ENCODE assay signal across 8 cellular contexts in the genomic region with DNA sequence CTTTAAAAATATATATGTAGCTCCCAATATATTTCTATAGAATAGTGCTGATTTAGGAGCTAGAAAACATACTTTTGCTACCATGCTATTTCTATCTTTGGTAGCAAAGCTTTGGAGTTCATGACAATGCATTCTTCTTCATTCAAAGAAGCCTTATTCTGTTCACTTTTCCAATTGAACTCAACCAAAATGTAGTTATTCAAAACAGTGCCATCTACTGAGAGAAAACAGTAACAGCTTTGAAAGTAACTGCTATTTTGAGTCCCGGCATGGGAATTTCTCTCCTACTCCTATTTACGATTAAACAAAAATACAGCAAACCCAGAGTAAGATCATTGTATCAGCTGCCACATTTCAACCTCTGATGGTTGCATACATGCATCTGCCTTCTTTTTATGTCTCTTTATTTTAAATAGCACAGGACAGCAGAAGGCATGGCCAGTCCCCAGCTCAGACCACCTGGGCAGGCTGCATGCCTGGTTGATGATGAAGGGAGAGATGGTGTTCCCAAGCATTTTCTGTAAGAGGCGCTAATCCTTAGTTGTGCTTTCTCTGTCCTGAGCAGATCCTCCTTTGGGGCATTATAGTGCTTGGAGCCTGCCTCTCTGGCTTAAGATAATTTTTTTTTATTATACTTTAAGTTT.
DNase-seq lines count a peak whose midpoint lies in the region; TF ChIP-seq lines count a peak whose summit lies in the region.

No MANE protein-coding gene starts in this region.

- H3K9me3 ChIP-seq in BE2C (no peaks in the 10 kb centered on the region), SU-DHL-6 (ENCODE audit: insufficient read depth, low read length) (no peaks in the 10 kb centered on the region), uterus (no peaks in the 10 kb centered on the region)

- H3K27me3 ChIP-seq in BE2C (no peaks in the 10 kb centered on the region), SU-DHL-6 (ENCODE audit: low read length) (no peaks in the 10 kb centered on the region), kidney epithelial cell (ENCODE audit: control insufficient read depth, insufficient read depth, low read length) (no peaks in the 10 kb centered on the region), uterus (no peaks in the 10 kb centered on the region)

- no peak overlapping the region for H3K27ac ChIP-seq in SU-DHL-6 (ENCODE audit: low read depth, low read length)
- H3K27ac ChIP-seq in uterus: no peak overlapping the region

- DNase-seq in BE2C (no peak), HCEC 1CT (peak; percentile 9), kidney epithelial cell (ENCODE audit: low read depth) (no peak), uterus (no peak), ureter (ENCODE audit: low spot score) (no peak), mucosa of gallbladder (ENCODE audit: low spot score) (no peak)
- no peak for DNase-seq in stimulated activated CD4-positive, alpha-beta T cell treated with anti-CD3 and anti-CD28 coated beads, Interleukin-1b, Interleukin-23, amount 100 ng/mL, for 48 hours

- peak; percentile 34 for TF ChIP-seq CTCF in BE2C (IDR thresholded peaks at IDR 0.05; ENCODE audit: low read depth, low read length)
- peak; percentile 41 for TF ChIP-seq CTCF in SU-DHL-6 (IDR thresholded peaks at IDR 0.05; ENCODE audit: insufficient read depth, low read length, poor library complexity, severe bottlenecking)
- TF ChIP-seq CTCF in kidney epithelial cell (IDR thresholded peaks at IDR 0.05; ENCODE audit: insufficient read depth, low read length, poor library complexity, severe bottlenecking): peak; percentile 44
- peak in 2 of 4 experiments; percentile 6 to 10 for TF ChIP-seq CTCF in uterus (IDR thresholded peaks at IDR 0.05)

- H3K36me3 ChIP-seq in BE2C (no peaks in the 10 kb centered on the region), SU-DHL-6 (ENCODE audit: low read length) (no peaks in the 10 kb centered on the region), kidney epithelial cell (ENCODE audit: control insufficient read depth, insufficient read depth, low read length) (no peaks in the 10 kb centered on the region), uterus (no peaks in the 10 kb centered on the region)

- TF ChIP-seq POLR2A in uterus (IDR thresholded peaks at IDR 0.05): no peak

- intact Hi-C loops in uterus (cut with DNase I; ENCODE audit: low total_unique reads): no loop called here

- H3K4me3 ChIP-seq in BE2C (ENCODE audit: low read depth, low read length) (no peak overlapping the region), SU-DHL-6 (ENCODE audit: insufficient read depth, low read length, poor library complexity, severe bottlenecking) (no peak overlapping the region), kidney epithelial cell (ENCODE audit: low read depth, low read length) (no peak overlapping the region), uterus (no peak overlapping the region)

- no peak overlapping the region for H3K4me2 ChIP-seq in SU-DHL-6 (ENCODE audit: low read depth, low read length, poor library complexity, severe bottlenecking)

- H3K79me2 ChIP-seq in SU-DHL-6 (ENCODE audit: insufficient read depth, low read length): no peaks in the 10 kb centered on the region

- H2AFZ ChIP-seq in SU-DHL-6 (ENCODE audit: low read depth, low read length, severe bottlenecking): no peak overlapping the region

- no peaks in the 10 kb centered on the region for H3K9me2 ChIP-seq in SU-DHL-6 (replicated peaks; ENCODE audit: insufficient read depth, low read length)

- H4K20me1 ChIP-seq in SU-DHL-6 (ENCODE audit: low read depth, low read length): no peaks in the 10 kb centered on the region

- H3K4me1 ChIP-seq in BE2C (no peaks in the 10 kb centered on the region), uterus (no peaks in the 10 kb centered on the region)

- H3K9ac ChIP-seq in SU-DHL-6 (ENCODE audit: low read length): no peak overlapping the region

- no peaks in the 10 kb centered on the region for H3F3A ChIP-seq in SU-DHL-6 (ENCODE audit: insufficient read depth)
